8 cellular contexts compared by ENCODE assay signal in the genomic region with DNA sequence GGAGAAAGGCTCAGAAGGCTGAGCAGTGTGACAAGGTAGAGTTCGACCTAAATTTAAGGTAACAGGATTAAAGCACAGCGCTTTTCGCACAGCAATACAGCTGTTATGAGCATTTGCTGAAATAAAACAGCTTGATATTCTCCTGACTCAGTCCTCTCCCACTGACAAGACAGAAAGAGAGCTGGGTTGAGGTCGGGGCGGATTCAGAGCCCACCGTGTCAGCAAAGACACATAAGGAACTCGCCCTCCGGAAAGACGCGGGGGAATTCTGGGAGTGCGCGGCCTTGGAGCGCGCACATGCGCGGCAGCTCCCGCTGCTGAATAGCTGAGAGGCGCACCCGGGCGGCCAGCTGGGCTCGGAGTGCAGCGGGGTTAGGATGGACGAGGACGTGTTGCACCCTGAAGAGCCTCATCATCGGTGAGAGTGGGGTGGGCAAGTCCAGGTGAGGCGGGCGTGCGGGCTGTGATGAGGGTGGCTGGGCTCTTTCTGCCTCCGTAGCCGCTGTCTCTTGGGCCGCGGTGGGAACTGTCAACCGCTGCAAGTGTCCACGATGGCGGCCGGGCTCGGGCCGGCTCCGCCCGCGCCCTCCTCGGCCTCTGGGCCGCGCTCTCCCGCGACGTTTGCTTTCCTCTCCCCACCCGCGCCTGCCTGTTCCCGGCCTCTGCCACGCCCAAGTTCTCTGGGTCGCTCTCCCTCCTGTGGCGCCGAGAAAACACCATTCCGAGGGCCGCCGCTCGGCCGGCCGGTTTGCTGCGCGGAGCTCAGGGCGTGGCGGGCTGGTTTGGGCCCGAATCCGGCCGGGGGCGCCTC.
DNase-seq lines count a peak whose midpoint lies in the region; ATAC-seq, FAIRE-seq and TF ChIP-seq lines count a peak whose summit lies in the region.

No MANE protein-coding gene starts in this region.

- no TSS peak for BruUV-seq in HepG2 (replicated peaks; lab: Mats Ljungman, UMichigan)

- peak overlapping the region; percentile 63 for H3K4me3 ChIP-seq in colonic mucosa
- peak overlapping the region; percentile 83 to 95 (median 85) for H3K4me3 ChIP-seq in HepG2 (replicated peaks in 1 of 3; ENCODE audit: insufficient read depth in 1 of 3, low read depth in 2 of 3, low read length in 3 of 3)

- H3K9ac ChIP-seq in colonic mucosa (ENCODE audit: low read depth in 2 of 2, low read length in 2 of 2) (peak overlapping the region; percentile 76 to 81), HepG2 (ENCODE audit: insufficient read depth, low read depth, low read length) (peak overlapping the region; percentile 77)

- H4K20me1 ChIP-seq in HepG2 (ENCODE audit: insufficient read depth, low read length) = no peaks in the 10 kb centered on the region; the same call in 1 of the 2 replicates

- TF ChIP-seq CTCF in colonic mucosa (IDR thresholded peaks at IDR 0.05) = no peak
- TF ChIP-seq CTCF in HepG2 (CRISPR knock-in tag; IDR thresholded peaks at IDR 0.05) = peak; percentile 47

- 4% methylated on average over 19 of the region's 68 CpGs for WGBS in HepG2 (ENCODE audit: low lambda C conversion rate)

- FAIRE-seq in HepG2 (lab: Jason Lieb, UNC) = no peak

- ATAC-seq in HG02798 (IDR thresholded peaks at IDR 0.05; ENCODE audit: poor library complexity, unreplicated experiment) = peak; percentile 75
- ATAC-seq in HepG2 = peak; percentile 91

- peaks cover 46% of the 10 kb centered on the region for H3K79me2 ChIP-seq in HepG2 (ENCODE audit: insufficient read depth, low read length)

- H3K27me3 ChIP-seq in colonic mucosa (no peaks in the 10 kb centered on the region), HepG2 (ENCODE audit: control insufficient read depth in 1 of 2, insufficient read depth in 2 of 2, low read length in 2 of 2) (no peaks in the 10 kb centered on the region)

- peak overlapping the region; percentile 96 for H2AFZ ChIP-seq in HepG2 (ENCODE audit: low read length)

- TF ChIP-seq POLR2A in HepG2 (IDR thresholded peaks at IDR 0.05; ENCODE audit: insufficient read depth in 1 of 2, low read depth in 2 of 2, low read length in 2 of 2) = peak; percentile 69 to 89

- H3K27ac ChIP-seq in colonic mucosa = peak overlapping the region; percentile 92
- H3K27ac ChIP-seq in HepG2 (ENCODE audit: extremely low read length, insufficient read depth, low read length) = peak overlapping the region; percentile 79

- TF ChIP-seq RAD21 in HepG2 (CRISPR knock-in tag; IDR thresholded peaks at IDR 0.05) = peak; percentile 38; the same call in 1 of the 2 replicates

- H3K36me3 ChIP-seq in colonic mucosa (no peaks in the 10 kb centered on the region), HepG2 (replicated peaks in 1 of 2; ENCODE audit: control insufficient read depth in 1 of 2, insufficient read depth in 2 of 2, low read length in 2 of 2) (no peaks in the 10 kb centered on the region)

- TF ChIP-seq EP300 in HepG2 (IDR thresholded peaks at IDR 0.05; ENCODE audit: low read depth in 2 of 2, low read length in 2 of 2) (no peak), HepG2 (CRISPR knock-in tag; IDR thresholded peaks at IDR 0.05; ENCODE audit: borderline replicate concordance) (no peak)

- POLR2A ChIA-PET in HepG2 (lab: Yijun Ruan, JAX) = interaction anchor here (1.0 to 2.2 kb wide), 9 partner anchors 11 to 209 kb away, joined by 3 to 10 read pairs (median 4); no protein-coding TSS in a partner anchor

- no peaks in the 10 kb centered on the region for H3K4me1 ChIP-seq in colonic mucosa
- peaks cover 41% of the 10 kb centered on the region for H3K4me1 ChIP-seq in HepG2 (ENCODE audit: insufficient read depth, low read length)

- peak overlapping the region; percentile 85 for H3K4me2 ChIP-seq in HepG2 (ENCODE audit: low read depth, low read length)

- CTCF ChIA-PET in HepG2 (lab: Yijun Ruan, JAX; ENCODE audit: low intra/inter-chr PET ratio, low total read pairs) = no interaction called here

- H3K9me3 ChIP-seq in colonic mucosa (no peaks in the 10 kb centered on the region), HepG2 (ENCODE audit: low read length) (peaks cover 20% of the 10 kb centered on the region)

- intact Hi-C loops in colonic mucosa (cut with DNase I) = no loop called here
- intact Hi-C loops in HepG2 (cut with micrococcal nuclease; ENCODE audit: unreplicated experiment) = no loop called here

- DNase-seq in NCI-H1417 (lab: John Stamatoyannopoulos, UW) (peak in 2 of 3 experiments; percentile 77 to 84), NCI-H1417 treated with DMSO at 0.1 percent for 48 hours (lab: John Stamatoyannopoulos, UW) (no peak), NCI-H146 treated with DMSO at 0.1 percent for 48 hours (lab: John Stamatoyannopoulos, UW; ENCODE audit: unreplicated experiment) (peak; percentile 60), colonic mucosa (peak; percentile 87), HepG2 (ENCODE audit: low spot score) (peak; percentile 47)
- DNase-seq in activated CD4-positive, alpha-beta T cell treated with anti-CD3 and anti-CD28 coated beads for 1 hour = peak; percentile 25
- peak; percentile 16 for DNase-seq in stimulated activated CD8-positive, alpha-beta memory T cell treated with anti-CD3 and anti-CD28 coated beads, Interleukin-15, amount 100 ng/mL, for 24 hours (ENCODE audit: low read depth)

- in situ Hi-C loops in HepG2 (cut with HindIII; ENCODE audit: extremely low pct_ligation_motif_present, low pct_unique_long_range_greater_than_20kb) = no loop called here

TF ChIP-seq in HepG2, 621 proteins besides CTCF, POLR2A, EP300 and RAD21 (continues in another document):
- TF ChIP-seq, protein P1, sequence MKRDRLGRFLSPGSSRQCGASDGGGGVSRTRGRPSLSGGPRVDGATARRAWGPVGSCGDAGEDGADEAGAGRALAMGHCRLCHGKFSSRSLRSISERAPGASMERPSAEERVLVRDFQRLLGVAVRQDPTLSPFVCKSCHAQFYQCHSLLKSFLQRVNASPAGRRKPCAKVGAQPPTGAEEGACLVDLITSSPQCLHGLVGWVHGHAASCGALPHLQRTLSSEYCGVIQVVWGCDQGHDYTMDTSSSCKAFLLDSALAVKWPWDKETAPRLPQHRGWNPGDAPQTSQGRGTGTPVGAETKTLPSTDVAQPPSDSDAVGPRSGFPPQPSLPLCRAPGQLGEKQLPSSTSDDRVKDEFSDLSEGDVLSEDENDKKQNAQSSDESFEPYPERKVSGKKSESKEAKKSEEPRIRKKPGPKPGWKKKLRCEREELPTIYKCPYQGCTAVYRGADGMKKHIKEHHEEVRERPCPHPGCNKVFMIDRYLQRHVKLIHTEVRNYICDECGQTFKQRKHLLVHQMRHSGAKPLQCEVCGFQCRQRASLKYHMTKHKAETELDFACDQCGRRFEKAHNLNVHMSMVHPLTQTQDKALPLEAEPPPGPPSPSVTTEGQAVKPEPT (CRISPR knock-in tag; IDR thresholded peaks at IDR 0.05; ENCODE audit: low read depth) = no peak
- peak; percentile 61 for TF ChIP-seq PITX1 (CRISPR knock-in tag; IDR thresholded peaks at IDR 0.05)
- TF ChIP-seq MBNL3 (CRISPR knock-in tag; conservative IDR thresholded peaks at IDR 0.05) = no peak
- peak; percentile 67; the same call in 1 of the 2 replicates for TF ChIP-seq SATB2 (CRISPR knock-in tag; IDR thresholded peaks at IDR 0.05)
- peak; percentile 17; the same call in 1 of the 2 replicates for TF ChIP-seq ZBTB7A (CRISPR knock-in tag; IDR thresholded peaks at IDR 0.05)
- TF ChIP-seq ZNF512 (CRISPR knock-in tag; IDR thresholded peaks at IDR 0.05) = no peak
- peak; percentile 70 for TF ChIP-seq ZBTB14 (CRISPR knock-in tag; IDR thresholded peaks at IDR 0.05)
- 0 out of 2 replicates have a peak, but pooled peaks have one; percentile 31 for TF ChIP-seq HIVEP1 (CRISPR knock-in tag; IDR thresholded peaks at IDR 0.05)
- TF ChIP-seq YEATS2 (CRISPR knock-in tag; IDR thresholded peaks at IDR 0.05; ENCODE audit: borderline replicate concordance) = peak; percentile 59; the same call in 1 of the 2 replicates
- no peak for TF ChIP-seq PHB2 (IDR thresholded peaks at IDR 0.05; ENCODE audit: partially characterized antibody)
- TF ChIP-seq NRL (CRISPR knock-in tag; IDR thresholded peaks at IDR 0.05; ENCODE audit: borderline replicate concordance) = peak; percentile 91
- TF ChIP-seq, protein P2, sequence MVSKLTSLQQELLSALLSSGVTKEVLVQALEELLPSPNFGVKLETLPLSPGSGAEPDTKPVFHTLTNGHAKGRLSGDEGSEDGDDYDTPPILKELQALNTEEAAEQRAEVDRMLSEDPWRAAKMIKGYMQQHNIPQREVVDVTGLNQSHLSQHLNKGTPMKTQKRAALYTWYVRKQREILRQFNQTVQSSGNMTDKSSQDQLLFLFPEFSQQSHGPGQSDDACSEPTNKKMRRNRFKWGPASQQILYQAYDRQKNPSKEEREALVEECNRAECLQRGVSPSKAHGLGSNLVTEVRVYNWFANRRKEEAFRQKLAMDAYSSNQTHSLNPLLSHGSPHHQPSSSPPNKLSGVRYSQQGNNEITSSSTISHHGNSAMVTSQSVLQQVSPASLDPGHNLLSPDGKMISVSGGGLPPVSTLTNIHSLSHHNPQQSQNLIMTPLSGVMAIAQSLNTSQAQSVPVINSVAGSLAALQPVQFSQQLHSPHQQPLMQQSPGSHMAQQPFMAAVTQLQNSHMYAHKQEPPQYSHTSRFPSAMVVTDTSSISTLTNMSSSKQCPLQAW (CRISPR knock-in tag; IDR thresholded peaks at IDR 0.05) = peak; percentile 73
- no peak for TF ChIP-seq ZNF33B (CRISPR knock-in tag; IDR thresholded peaks at IDR 0.05)
- TF ChIP-seq RBFOX2 (IDR thresholded peaks at IDR 0.05; ENCODE audit: low read depth, low read length) = peak; percentile 91
- TF ChIP-seq ZNF160 (CRISPR knock-in tag; IDR thresholded peaks at IDR 0.05) = peak; percentile 69
